14 cellular contexts compared by ENCODE assay signal in the genomic region with DNA sequence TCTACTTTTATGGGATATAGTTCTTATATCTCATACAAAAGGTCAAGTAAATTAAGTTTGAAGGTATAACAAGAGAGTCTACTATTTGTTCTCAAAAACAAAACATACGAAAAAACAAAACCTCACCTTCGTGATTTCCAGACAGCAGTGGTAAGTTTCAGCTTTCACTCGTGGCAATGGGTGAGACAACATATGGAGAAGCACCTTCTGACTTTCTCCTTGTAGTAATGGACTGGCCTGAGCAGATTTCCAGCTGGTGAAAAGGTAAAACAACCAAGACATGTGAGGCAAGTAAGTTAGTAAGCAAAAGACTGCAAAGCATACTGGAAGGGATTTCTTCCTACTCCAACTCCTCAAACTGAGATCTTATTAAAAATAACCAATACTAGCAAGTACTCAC. TPM values are rescaled to one million over a fixed set of nuclear protein-coding genes. Genes with fewer than 3 reads are reported as not detected.
DNase-seq lines count a peak whose midpoint lies in the region; ATAC-seq lines count a peak whose summit lies in the region.
"Had no signal": no experiment of that assay in that cellular context is flagged by ENCODE, and none has a peak within 500 bp of the region (broad histone marks: within the 10 kb centered on the region; RNA-seq: fewer than 3 reads in every experiment).

No MANE protein-coding gene starts in this region.

- intact Hi-C loops in left cardiac atrium (cut with DNase I) = no loop called here

- H3K36me3 Mint-ChIP-seq in immature natural killer cell = peaks cover 23 to 43% (median 27%) of the 10 kb centered on the region in 3 donors

- peak; percentile 75 for ATAC-seq in GM18511 (IDR thresholded peaks at IDR 0.05; ENCODE audit: unreplicated experiment)
- peak; percentile 62 for ATAC-seq in GM21723 (IDR thresholded peaks at IDR 0.05; ENCODE audit: unreplicated experiment)
- peak; percentile 69 for ATAC-seq in HG03139 (IDR thresholded peaks at IDR 0.05; ENCODE audit: unreplicated experiment)
- no peak for ATAC-seq in left cardiac atrium
- ATAC-seq in GM19035 (IDR thresholded peaks at IDR 0.05; ENCODE audit: unreplicated experiment) = no peak
- ATAC-seq: K562 had no signal

- H3K4me3 Mint-ChIP-seq in immature natural killer cell = peak overlapping the region in 4 of 5 donors; percentile 0 to 79 (median 28)
- H3K4me3 Mint-ChIP-seq: activated naive CD8-positive, alpha-beta T cell treated with anti-CD3 and anti-CD28 coated beads, Interleukin-2, amount 10 ng/mL, durations not matched to agents 7 days and 5 days; dendritic cell treated with granulocyte-macrophage colony-stimulating factor and Interleukin-4, amounts not matched to agents 40 ng/mL and 50 ng/mL, for 4 days had no signal

- peaks cover 12 to 17% of the 10 kb centered on the region in 2 donors for H3K4me1 Mint-ChIP-seq in immature natural killer cell

- H3K9me3 Mint-ChIP-seq in immature natural killer cell = no peaks in the 10 kb centered on the region

- H3K27ac Mint-ChIP-seq in immature natural killer cell = peak overlapping the region; percentile 5 to 78 (median 37)
- H3K27ac Mint-ChIP-seq: activated naive CD8-positive, alpha-beta T cell treated with anti-CD3 and anti-CD28 coated beads, Interleukin-2, amount 10 ng/mL, durations not matched to agents 7 days and 5 days; dendritic cell treated with granulocyte-macrophage colony-stimulating factor and Interleukin-4, amounts not matched to agents 40 ng/mL and 50 ng/mL, for 4 days had no signal

- H3K27me3 Mint-ChIP-seq in immature natural killer cell (ENCODE audit: low read depth in 3 of 3) = no peaks in the 10 kb centered on the region
- H3K27me3 Mint-ChIP-seq: activated naive CD8-positive, alpha-beta T cell treated with anti-CD3 and anti-CD28 coated beads, Interleukin-2, amount 10 ng/mL, durations not matched to agents 7 days and 5 days; dendritic cell treated with granulocyte-macrophage colony-stimulating factor and Interleukin-4, amounts not matched to agents 40 ng/mL and 50 ng/mL, for 4 days had no signal

- DNase-seq in immature natural killer cell (no peak), left cardiac atrium (no peak), HCEC 1CT (no peak)
- DNase-seq in stimulated activated naive CD4-positive, alpha-beta T cell treated with Interleukin-2 at 50 U/mL for 16 hours (lab: John Stamatoyannopoulos, UW) = no peak
- DNase-seq: activated naive CD8-positive, alpha-beta T cell treated with anti-CD3 and anti-CD28 coated beads, Interleukin-2, amount 10 ng/mL, durations not matched to agents 7 days and 5 days; GOT3; NCI-H2107; stimulated activated CD4-positive, alpha-beta T cell treated with anti-CD3 and anti-CD28 coated beads, Interleukin-4, amount 100 ng/mL, for 24 hours had no signal

RNA-seq across cellular contexts. Expression of gene RTTN, which starts 39.6 kb away (rescaled TPM):
- polyA plus RNA-seq in immature natural killer cell = 1 to 10 TPM; 1.8 to 5.2 (median 2.4) TPM
- total RNA-seq in left cardiac atrium = 1 to 10 TPM; 5.4 to 6.5 TPM

Comparison
In these comparisons a context has a peak if more than half of its experiments do, and no peak if none do; other contexts are left out.
1. ATAC-seq: peak in GM18511 (single experiment), GM21723 (single experiment) and HG03139 (single experiment); none in left cardiac atrium (0 of 2) and GM19035 (single experiment).